In genomic region chr11:101914737-101915426, GRCh38 we compare ENCODE assay signal across 8 cellular contexts. TPM values are rescaled to one million over a fixed set of nuclear protein-coding genes. Genes with fewer than 3 reads are reported as not detected.
DNase-seq lines count a peak whose midpoint lies in the region; ATAC-seq and TF ChIP-seq lines count a peak whose summit lies in the region.

Gene CEP126 (plus strand): TSS chr11:101915010. CDS start chr11:101915285, 275 bp downstream.

- H3K27ac ChIP-seq in GM23248 (peak within 1 kb of the TSS; percentile 98), foreskin keratinocyte (peak within 1 kb of the TSS; percentile 17), neural progenitor cell (no peak within 1 kb of the TSS), stomach smooth muscle (ENCODE audit: low read length) (peak within 1 kb of the TSS; percentile 89)

- no peaks in the 10 kb centered on the region for H3K9me2 ChIP-seq in GM23248 (ENCODE audit: insufficient read depth)

- no peaks in the 10 kb centered on the region for H3K9me3 Mint-ChIP-seq in neural progenitor cell

- peak within 1 kb of the TSS; percentile 97 for H3K9ac ChIP-seq in GM23248
- no peak within 1 kb of the TSS for H3K9ac ChIP-seq in neural progenitor cell
- H3K9ac ChIP-seq in stomach smooth muscle (ENCODE audit: low read length in 2 of 2): peak within 1 kb of the TSS; percentile 85 to 86

- peak within 1 kb of the TSS; percentile 88 for H2AFZ ChIP-seq in GM23248
- peak within 1 kb of the TSS; percentile 86 for H2AFZ ChIP-seq in neural progenitor cell (replicated peaks)

- H3K36me3 ChIP-seq in GM23248 (ENCODE audit: low read depth) (no peaks in the 10 kb centered on the region), neural progenitor cell (no peaks in the 10 kb centered on the region), stomach smooth muscle (ENCODE audit: control insufficient read depth in 2 of 2, insufficient read depth in 2 of 2, low read length in 2 of 2) (no peaks in the 10 kb centered on the region)

- H3K4me1 ChIP-seq in GM23248 (ENCODE audit: insufficient read depth) (peaks cover 21% of the 10 kb centered on the region), foreskin keratinocyte (no peaks in the 10 kb centered on the region), neural progenitor cell (peaks cover 19% of the 10 kb centered on the region), stomach smooth muscle (ENCODE audit: control insufficient read depth, insufficient read depth, low read length) (peaks cover 2% of the 10 kb centered on the region)

- WGBS in GM23248 (ENCODE audit: low coverage in 1 of 2, low lambda C conversion rate in 2 of 2, missing lambda C conversion rate in 2 of 2), 2 experiments: 0 to 1% methylated on average over 56 of the region's 56 CpGs

- H4K20me1 ChIP-seq in GM23248 (ENCODE audit: insufficient read depth) (no peaks in the 10 kb centered on the region), neural progenitor cell (ENCODE audit: low read depth) (no peaks in the 10 kb centered on the region)

- no peaks in the 10 kb centered on the region for H3K79me2 ChIP-seq in GM23248 (ENCODE audit: insufficient read depth)
- H3K79me2 ChIP-seq in neural progenitor cell (ENCODE audit: low read depth): no peaks in the 10 kb centered on the region

- no peaks in the 10 kb centered on the region for H3K36me3 Mint-ChIP-seq in neural progenitor cell

- ATAC-seq in foreskin keratinocyte: peak; percentile 97

- H3K27me3 ChIP-seq in GM23248 (replicated peaks; ENCODE audit: insufficient read depth) (no peaks in the 10 kb centered on the region), foreskin keratinocyte (no peaks in the 10 kb centered on the region), neural progenitor cell (no peaks in the 10 kb centered on the region), stomach smooth muscle (ENCODE audit: control insufficient read depth in 1 of 2, insufficient read depth in 2 of 2, low read length in 2 of 2) (no peaks in the 10 kb centered on the region)

- in situ Hi-C loops in GM23248 (cut with MboI): no loop called here

- H3K4me2 ChIP-seq in GM23248 (ENCODE audit: unreplicated experiment): peak within 1 kb of the TSS; percentile 86
- H3K4me2 ChIP-seq in neural progenitor cell: peak within 1 kb of the TSS; percentile 71

- peak within 1 kb of the TSS; percentile 85 for H3K27ac Mint-ChIP-seq in neural progenitor cell

- peak; percentile 54 for DNase-seq in DMS79 (lab: John Stamatoyannopoulos, UW)
- peak; percentile 99 for DNase-seq in GM23248
- peak; percentile 96 for DNase-seq in LHCN-M2 (ENCODE audit: low read depth)
- peak; percentile 82 for DNase-seq in RPMI8226
- peak; percentile 88 for DNase-seq in activated gamma-delta T cell treated with anti-CD3 and anti-CD28 coated beads, Interleukin-2, amount 50 U/mL, for 16 hours (ENCODE audit: low read depth)
- peak; percentile 75 to 88 for DNase-seq in foreskin keratinocyte
- DNase-seq in neural progenitor cell (ENCODE audit: low spot score): peak; percentile 97

- H3K9me3 ChIP-seq in GM23248 (ENCODE audit: low read depth): no peaks in the 10 kb centered on the region
- no peaks in the 10 kb centered on the region for H3K9me3 ChIP-seq in neural progenitor cell (ENCODE audit: low read depth)
- H3K9me3 ChIP-seq in stomach smooth muscle (ENCODE audit: control insufficient read depth in 2 of 2, low read length in 2 of 2): no peaks in the 10 kb centered on the region

- H3K27me3 Mint-ChIP-seq in neural progenitor cell (ENCODE audit: insufficient read depth, low read depth): peaks cover 5% of the 10 kb centered on the region

- peak within 1 kb of the TSS; percentile 94 for H3K4me3 Mint-ChIP-seq in neural progenitor cell

- H3F3A ChIP-seq in GM23248 (ENCODE audit: insufficient read depth) (peaks cover 23% of the 10 kb centered on the region), neural progenitor cell (ENCODE audit: low read depth) (peaks cover 15% of the 10 kb centered on the region)

- H3K4me1 Mint-ChIP-seq in neural progenitor cell: peaks cover 18% of the 10 kb centered on the region

- H3K4me3 ChIP-seq in GM23248 (peak within 1 kb of the TSS; percentile 86), neural progenitor cell (peak within 1 kb of the TSS; percentile 71), stomach smooth muscle (ENCODE audit: low read length in 2 of 2) (peak within 1 kb of the TSS; percentile 85 to 88)

- TF ChIP-seq CTCF in foreskin keratinocyte (conservative IDR thresholded peaks at IDR 0.05) (peak; percentile 74), neural progenitor cell (IDR thresholded peaks at IDR 0.05) (peak; percentile 46)

RNA-seq across cellular contexts. Expression of gene CEP126, which starts in this region (rescaled TPM):
- total RNA-seq in GM23248 (2014; rRNA removed; shearing (Covaris generic)): 2.0 and 3.5 TPM in 2 replicates
- polyA plus RNA-seq in GM23248 (2016; fragmentation: Nextera tagmentation; extraction: Ambion mirVana): 2.7 and 2.9 TPM in 2 replicates
- total RNA-seq in LHCN-M2 (2014; rRNA removed): 1.6 and 2.0 TPM in 2 replicates
- polyA plus RNA-seq in LHCN-M2 (2012): 0.78 TPM
- 1.2 and 1.7 TPM in 2 replicates for total RNA-seq in foreskin keratinocyte
- 0.74 and 1.2 TPM in 2 replicates for polyA plus RNA-seq in foreskin keratinocyte
- 1.5 and 2.2 TPM in 2 replicates for total RNA-seq in neural progenitor cell (ENCODE audit: low replicate concordance)
